In genomic region chr15:21284353-21284752, GRCh38 we compare ENCODE assay signal across 8 cellular contexts.
DNase-seq lines count a peak whose midpoint lies in the region; ATAC-seq, FAIRE-seq and TF ChIP-seq lines count a peak whose summit lies in the region.
"Not testable (repeated sequence)": the region's sequence is repeated elsewhere in the genome, so short reads cannot be mapped to it uniquely, and the experiment has no call there.

No MANE protein-coding gene starts in this region.

- not testable (repeated sequence) for H2AFZ ChIP-seq in HCT116 (ENCODE audit: low read depth, low read length, poor library complexity, severe bottlenecking); K562 (ENCODE audit: low read depth, low read length)

- H3K4me1 ChIP-seq in HCT116 (ENCODE audit: control insufficient read depth in 1 of 2, insufficient read depth in 2 of 2, low read length in 2 of 2); K562 (replicated peaks in 1 of 2; ENCODE audit: control insufficient read depth in 2 of 2, insufficient read depth in 2 of 2, low read length in 2 of 2): not testable (repeated sequence)

- H3K9ac ChIP-seq in HCT116 (ENCODE audit: low read length); K562 (ENCODE audit: insufficient read depth in 1 of 2, low read depth in 2 of 2, low read length in 2 of 2): not testable (repeated sequence)

- RAD21 ChIA-PET in HCT116 (lab: Charles Lee; ENCODE audit: low non-redundant PET in 1 of 2, low total read pairs in 2 of 2, uncharacterized antibody in 2 of 2, unreplicated experiment in 2 of 2): not testable (repeated sequence)

- H3K9me2 ChIP-seq in HCT116 (ENCODE audit: insufficient read depth): not testable (repeated sequence)

- not testable (repeated sequence) for TF ChIP-seq RAD21 in HCT116 (IDR thresholded peaks at IDR 0.05; ENCODE audit: low read depth); K562 (CRISPR knock-in tag; conservative IDR thresholded peaks at IDR 0.05 in 1 of 2, IDR thresholded peaks at IDR 0.05 in 1 of 2)

- not testable (repeated sequence) for H3K36me3 ChIP-seq in HCT116 (ENCODE audit: control insufficient read depth in 1 of 2, insufficient read depth in 2 of 2, low read length in 2 of 2); K562 (ENCODE audit: control insufficient read depth, insufficient read depth, low read length)

- not testable (repeated sequence) for BruUV-seq in HCT116 (replicated peaks; lab: Mats Ljungman, UMichigan); K562 (replicated peaks; lab: Mats Ljungman, UMichigan)

- not testable (repeated sequence) for H3K79me2 ChIP-seq in HCT116 (ENCODE audit: insufficient read depth, low read length); K562 (ENCODE audit: control insufficient read depth, insufficient read depth, low read length)

- in situ Hi-C loops in K562 (cut with MboI): loop anchor here (25.0 kb wide), 1 partner anchor 922 kb away; no protein-coding TSS in a partner anchor

- not testable (repeated sequence) for DNase-seq in HCT116 (ENCODE audit: low read depth, low spot score); RCC 7860 (ENCODE audit: low spot score); K562 (ENCODE audit: extremely low read depth in 1 of 4, low spot score in 3 of 4); left lobe of liver (ENCODE audit: low spot score); stimulated activated naive B cell treated with anti-CD40 and anti-IgM and Interleukin-4, amounts not matched to agents 10 μg/mL and 1 μg/mL and 100 μg/mL, for 72 hours

- WGBS in K562 (ENCODE audit: insufficient coverage, low coverage, missing lambda C conversion rate): 0% methylated on average over 1 of the region's 2 CpGs

- H3K9me3 Mint-ChIP-seq in stimulated activated naive B cell treated with anti-CD40 and anti-IgM and Interleukin-4, amounts not matched to agents 10 μg/mL and 1 μg/mL and 100 μg/mL, for 72 hours: not testable (repeated sequence)

- not testable (repeated sequence) for H3K27ac Mint-ChIP-seq in stimulated activated naive B cell treated with anti-CD40 and anti-IgM and Interleukin-4, amounts not matched to agents 10 μg/mL and 1 μg/mL and 100 μg/mL, for 72 hours

- POLR2A ChIA-PET in HCT116 (lab: Charles Lee): not testable (repeated sequence)
- POLR2A ChIA-PET in K562 (lab: Yijun Ruan, JAX): interaction anchor here (0.6 to 1.1 kb wide), 2 partner anchors 11 to 27 kb away, joined by 3 read pairs; no protein-coding TSS in a partner anchor

- ATAC-seq in GM18498 (IDR thresholded peaks at IDR 0.05; ENCODE audit: unreplicated experiment): peak; percentile 44
- ATAC-seq in GM19324 (IDR thresholded peaks at IDR 0.05; ENCODE audit: low FRiP score, unreplicated experiment): peak; percentile 62
- peak; percentile 50; the same call in 1 of the 2 replicates for ATAC-seq in HCT116
- peak; percentile 52 for ATAC-seq in HG03135 (IDR thresholded peaks at IDR 0.05; ENCODE audit: unreplicated experiment)
- peak; percentile 92 for ATAC-seq in K562
- peak; percentile 91 for ATAC-seq in left lobe of liver
- peak; percentile 73 to 74 for ATAC-seq in stimulated activated naive B cell treated with anti-CD40 and anti-IgM and Interleukin-4, amounts not matched to agents 10 μg/mL and 1 μg/mL and 100 μg/mL, for 72 hours (replicated peaks)

- FAIRE-seq in RCC 7860 (lab: Jason Lieb, UNC) (peak; percentile 69), K562 (lab: Jason Lieb, UNC) (peak; percentile 69)

- TF ChIP-seq EP300 in K562 (IDR thresholded peaks at IDR 0.05; ENCODE audit: low read length): not testable (repeated sequence)

- CTCF ChIA-PET in HCT116 (lab: Charles Lee): interaction anchor here (0.6 to 1.3 kb wide), 5 partner anchors 13 to 1373 kb away, joined by 3 to 4 read pairs (median 3); no protein-coding TSS in a partner anchor
- CTCF ChIA-PET in K562 (lab: Yijun Ruan, JAX; ENCODE audit: low intra/inter-chr PET ratio): interaction anchor here (0.7 to 1.5 kb wide), 2 partner anchors 639 to 928 kb away, joined by 3 to 10 read pairs; no protein-coding TSS in a partner anchor

- not testable (repeated sequence) for TF ChIP-seq POLR2A in HCT116 (IDR thresholded peaks at IDR 0.05; ENCODE audit: borderline replicate concordance, extremely low read depth, insufficient read depth, insufficient read length); K562 (conservative IDR thresholded peaks at IDR 0.05)

- not testable (repeated sequence) for H3K4me2 ChIP-seq in HCT116 (ENCODE audit: low read length); K562 (ENCODE audit: insufficient read depth, low read length)

- H3K9me1 ChIP-seq in K562 (ENCODE audit: control insufficient read depth, insufficient read depth, low read length): not testable (repeated sequence)

- H3K27ac ChIP-seq in HCT116 (ENCODE audit: low read depth, low read length); K562 (ENCODE audit: extremely low read depth, low read depth, low read length): not testable (repeated sequence)

- not testable (repeated sequence) for TF ChIP-seq CTCF in HCT116 (IDR thresholded peaks at IDR 0.05 in 2 of 3, conservative IDR thresholded peaks at IDR 0.05 in 1 of 3; ENCODE audit: borderline replicate concordance in 1 of 3, insufficient read depth in 1 of 3, low read depth in 2 of 3, low read length in 2 of 3); K562 (IDR thresholded peaks at IDR 0.05 in 2 of 3, conservative IDR thresholded peaks at IDR 0.05 in 1 of 3; ENCODE audit: insufficient read depth in 2 of 3, low read depth in 1 of 3, low read length in 3 of 3)

- H3K4me1 Mint-ChIP-seq in stimulated activated naive B cell treated with anti-CD40 and anti-IgM and Interleukin-4, amounts not matched to agents 10 μg/mL and 1 μg/mL and 100 μg/mL, for 72 hours: not testable (repeated sequence)

- H3K27me3 Mint-ChIP-seq in stimulated activated naive B cell treated with anti-CD40 and anti-IgM and Interleukin-4, amounts not matched to agents 10 μg/mL and 1 μg/mL and 100 μg/mL, for 72 hours: not testable (repeated sequence)

- H3K4me3 ChIP-seq in HCT116 (replicated peaks in 1 of 2; ENCODE audit: low read depth in 1 of 2, low read length in 2 of 2); K562: not testable (repeated sequence)

- H3K36me3 Mint-ChIP-seq in stimulated activated naive B cell treated with anti-CD40 and anti-IgM and Interleukin-4, amounts not matched to agents 10 μg/mL and 1 μg/mL and 100 μg/mL, for 72 hours: not testable (repeated sequence)

- intact Hi-C loops in HCT116 (cut with micrococcal nuclease); K562 (cut with micrococcal nuclease): not testable (repeated sequence)

- H4K20me1 ChIP-seq in HCT116 (ENCODE audit: insufficient read depth); K562 (replicated peaks; ENCODE audit: control insufficient read depth, insufficient read depth, low read length): not testable (repeated sequence)

- H3K9me3 ChIP-seq in HCT116 (ENCODE audit: control insufficient read depth in 1 of 2, insufficient read depth in 1 of 2, low read depth in 1 of 2, low read length in 2 of 2); K562 (replicated peaks; ENCODE audit: control insufficient read depth, insufficient read depth, low read depth, low read length): not testable (repeated sequence)

- not testable (repeated sequence) for H3K27me3 ChIP-seq in HCT116 (ENCODE audit: insufficient read depth, low read length); K562 (ENCODE audit: control insufficient read depth in 2 of 2, insufficient read depth in 2 of 2, low read length in 2 of 2)

- not testable (repeated sequence) for H3K4me3 Mint-ChIP-seq in stimulated activated naive B cell treated with anti-CD40 and anti-IgM and Interleukin-4, amounts not matched to agents 10 μg/mL and 1 μg/mL and 100 μg/mL, for 72 hours
